ENCODE assay signal across 13 cellular contexts in the genomic region with DNA sequence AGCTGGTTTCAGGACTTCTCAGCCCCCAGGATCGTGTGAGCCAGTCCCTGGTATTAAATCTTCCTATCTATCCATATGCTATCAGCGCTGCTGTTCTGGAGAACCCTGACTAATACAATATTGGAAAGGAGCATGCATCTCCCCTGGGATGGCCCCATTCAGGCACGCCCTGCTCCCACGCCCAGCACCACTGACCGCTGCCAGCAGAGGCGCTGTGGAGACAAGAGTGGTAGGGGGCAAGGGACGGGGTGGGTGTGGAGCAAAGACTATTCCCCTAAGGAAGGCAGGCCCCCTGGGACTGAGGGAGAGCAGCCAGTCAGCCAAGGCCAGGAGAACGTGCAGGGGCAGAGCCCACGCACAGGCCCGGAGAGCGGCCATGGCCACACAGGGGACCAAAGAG.
DNase-seq lines count a peak whose midpoint lies in the region; ATAC-seq and TF ChIP-seq lines count a peak whose summit lies in the region.
"Had no signal": no experiment of that assay in that cellular context is flagged by ENCODE, and none has a peak within 500 bp of the region (broad histone marks: within the 10 kb centered on the region; RNA-seq: fewer than 3 reads in every experiment).

No MANE protein-coding gene starts in this region.

- POLR2A ChIA-PET in A673 (lab: Charles Lee; ENCODE audit: low non-redundant PET): no interaction called here
- POLR2A ChIA-PET in GM10248 (lab: Yijun Ruan, JAX): no interaction called here

- no peaks in the 10 kb centered on the region for H3K36me3 Mint-ChIP-seq in activated naive CD8-positive, alpha-beta T cell treated with anti-CD3 and anti-CD28 coated beads for 36 hours
- H3K36me3 Mint-ChIP-seq in effector memory CD8-positive, alpha-beta T cell (ENCODE audit: insufficient read depth): no peaks in the 10 kb centered on the region

- no peaks in the 10 kb centered on the region for H3K4me1 Mint-ChIP-seq in activated naive CD8-positive, alpha-beta T cell treated with anti-CD3 and anti-CD28 coated beads for 36 hours
- peaks cover 3 to 6% of the 10 kb centered on the region in 2 donors for H3K4me1 Mint-ChIP-seq in effector memory CD8-positive, alpha-beta T cell (ENCODE audit: low read depth in 2 of 2)

- TF ChIP-seq CTCF in A673 (conservative IDR thresholded peaks at IDR 0.05; ENCODE audit: low read depth, low read length): peak; percentile 29; the same call in 1 of the 2 replicates
- peak; percentile 29 for TF ChIP-seq CTCF in GM06990 (IDR thresholded peaks at IDR 0.05; ENCODE audit: insufficient read depth, low read length, poor library complexity, severe bottlenecking)
- 0 out of 2 replicates have a peak, but pooled peaks have one; percentile 11 for TF ChIP-seq CTCF in VCaP (conservative IDR thresholded peaks at IDR 0.05)
- no peak for TF ChIP-seq CTCF in GM10248 (IDR thresholded peaks at IDR 0.05; ENCODE audit: control extremely low read depth, extremely low read depth, low read depth, missing control alignments)

- H3K27ac Mint-ChIP-seq in activated naive CD8-positive, alpha-beta T cell treated with anti-CD3 and anti-CD28 coated beads for 36 hours: no peak overlapping the region
- no peak overlapping the region for H3K27ac Mint-ChIP-seq in effector memory CD8-positive, alpha-beta T cell
- H3K27ac Mint-ChIP-seq: dendritic cell treated with granulocyte-macrophage colony-stimulating factor and Interleukin-4, amounts not matched to agents 40 ng/mL and 50 ng/mL, for 4 days had no signal

- H3K4me3 Mint-ChIP-seq in activated naive CD8-positive, alpha-beta T cell treated with anti-CD3 and anti-CD28 coated beads for 36 hours: no peak overlapping the region
- H3K4me3 Mint-ChIP-seq in effector memory CD8-positive, alpha-beta T cell: no peak overlapping the region
- H3K4me3 Mint-ChIP-seq: dendritic cell treated with granulocyte-macrophage colony-stimulating factor and Interleukin-4, amounts not matched to agents 40 ng/mL and 50 ng/mL, for 4 days had no signal

- no peaks in the 10 kb centered on the region for H3K9me3 Mint-ChIP-seq in activated naive CD8-positive, alpha-beta T cell treated with anti-CD3 and anti-CD28 coated beads for 36 hours
- H3K9me3 Mint-ChIP-seq in effector memory CD8-positive, alpha-beta T cell: no peaks in the 10 kb centered on the region
- H3K9me3 Mint-ChIP-seq: dendritic cell treated with granulocyte-macrophage colony-stimulating factor and Interleukin-4, amounts not matched to agents 40 ng/mL and 50 ng/mL, for 4 days had no signal

- peaks cover 8% of the 10 kb centered on the region for H3K4me1 ChIP-seq in A673 (ENCODE audit: insufficient read depth, low read length, poor library complexity, severe bottlenecking)

- H3K36me3 ChIP-seq in A673 (ENCODE audit: insufficient read depth, low read length, poor library complexity, severe bottlenecking): no peaks in the 10 kb centered on the region
- no peaks in the 10 kb centered on the region; the same call in none of the 2 replicates for H3K36me3 ChIP-seq in GM06990 (ENCODE audit: control insufficient read depth, insufficient read depth, low read length)

- intact Hi-C loops in A673 (cut with micrococcal nuclease; ENCODE audit: unreplicated experiment): no loop called here

- no TSS peak for BruUV-seq in A673 (replicated peaks; lab: Mats Ljungman, UMichigan)

- no peaks in the 10 kb centered on the region for H3K27me3 ChIP-seq in A673 (replicated peaks; ENCODE audit: insufficient read depth, low read depth, low read length, poor library complexity)
- H3K27me3 ChIP-seq in GM06990 (replicated peaks; ENCODE audit: control insufficient read depth, insufficient read depth, low read length): no peaks in the 10 kb centered on the region

- H3K9me3 ChIP-seq in A673 (ENCODE audit: low read depth, low read length, poor library complexity, severe bottlenecking): no peaks in the 10 kb centered on the region

- CTCF ChIA-PET in A673 (lab: Charles Lee) (no interaction called here), GM10248 (lab: Yijun Ruan, JAX) (no interaction called here)

- H3K4me3 ChIP-seq in A673 (ENCODE audit: low read depth, low read length, poor library complexity, severe bottlenecking): no peak overlapping the region
- no peak overlapping the region for H3K4me3 ChIP-seq in GM06990 (replicated peaks; ENCODE audit: low read depth, low read length)

- DNase-seq in A673 (ENCODE audit: low spot score): peak; percentile 19
- no peak for DNase-seq in GM06990 (ENCODE audit: extremely low read depth, insufficient read length)
- peak; percentile 23 for DNase-seq in iPS DF 19.7 (ENCODE audit: low read depth, low spot score)
- DNase-seq in GM10248 (ENCODE audit: extremely low spot score): no peak
- no peak for DNase-seq in activated naive CD8-positive, alpha-beta T cell treated with anti-CD3 and anti-CD28 coated beads for 36 hours
- DNase-seq in effector memory CD8-positive, alpha-beta T cell: no peak
- DNase-seq: activated CD8-positive, alpha-beta memory T cell treated with anti-CD3 and anti-CD28 coated beads, Interleukin-2, amount 50 U/mL, for 4 hours; DMS153 had no signal

- no peaks in the 10 kb centered on the region for H3K27me3 Mint-ChIP-seq in activated naive CD8-positive, alpha-beta T cell treated with anti-CD3 and anti-CD28 coated beads for 36 hours
- peaks cover 0 to 4% of the 10 kb centered on the region in 2 donors for H3K27me3 Mint-ChIP-seq in effector memory CD8-positive, alpha-beta T cell
- H3K27me3 Mint-ChIP-seq: dendritic cell treated with granulocyte-macrophage colony-stimulating factor and Interleukin-4, amounts not matched to agents 40 ng/mL and 50 ng/mL, for 4 days had no signal

- no peak overlapping the region for H3K27ac ChIP-seq in A673 (ENCODE audit: low read depth, low read length, poor library complexity, severe bottlenecking)
- H3K27ac ChIP-seq in VCaP: peak overlapping the region; percentile 95; the same call in 1 of the 2 replicates
- H3K27ac ChIP-seq: KMS-11 had no signal

- no peak for ATAC-seq in effector memory CD8-positive, alpha-beta T cell (replicated peaks)
- ATAC-seq in HG03460 (IDR thresholded peaks at IDR 0.05; ENCODE audit: unreplicated experiment): no peak
- ATAC-seq: sciatic nerve had no signal

Comparison
In these comparisons a context has a peak if more than half of its experiments do, and no peak if none do; other contexts are left out.
1. DNase-seq: peak in A673 (single experiment) and iPS DF 19.7 (single experiment); none in GM06990 (single experiment), GM10248 (single experiment), activated naive CD8-positive, alpha-beta T cell treated with anti-CD3 and anti-CD28 coated beads for 36 hours (single experiment) and effector memory CD8-positive, alpha-beta T cell (0 of 3).